In the genomic region with DNA sequence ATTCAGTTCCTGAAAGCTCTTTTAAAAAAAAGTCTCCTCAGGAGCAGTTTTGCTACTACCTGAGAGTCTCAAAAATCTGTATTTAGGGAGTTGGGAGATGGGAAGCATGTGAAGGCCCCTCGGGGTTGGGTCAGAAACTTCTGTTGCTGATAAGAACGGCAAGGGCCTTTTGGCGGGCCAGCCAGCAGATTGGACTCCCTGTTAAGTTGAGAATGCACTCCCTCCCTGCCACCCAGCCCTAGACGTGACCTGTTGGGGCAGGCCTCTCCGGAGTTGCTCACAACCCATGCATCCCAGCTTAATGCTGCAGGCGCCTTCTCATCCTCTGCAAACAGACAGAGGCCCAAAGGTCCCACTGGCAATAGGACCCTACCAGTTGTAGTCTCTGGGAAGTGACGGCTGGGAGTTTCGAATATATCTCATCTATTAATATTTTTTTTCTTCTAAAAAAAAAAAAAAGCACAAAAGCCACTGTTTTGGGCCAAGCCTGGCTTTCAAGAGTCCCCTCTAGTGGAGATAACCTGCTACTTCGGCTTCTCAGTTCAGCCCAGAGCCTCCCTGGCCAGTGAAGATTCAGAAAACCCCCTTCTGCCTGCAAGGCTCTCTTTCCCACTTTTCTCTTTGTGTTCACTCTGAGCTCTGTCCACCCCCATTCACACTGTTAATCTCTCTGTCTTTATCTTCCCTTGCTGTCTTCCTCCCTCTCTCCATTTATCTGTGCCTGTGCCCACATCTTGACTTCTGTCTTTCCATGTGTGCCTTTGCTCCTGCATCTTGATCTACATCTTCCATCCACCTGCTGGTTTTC, we compare ENCODE assay signal across 2 cellular contexts.
TF ChIP-seq lines count a peak whose summit lies in the region.

No MANE protein-coding gene starts in this region.

TF ChIP-seq in GM23338, 12 proteins besides CTCF, POLR2A, EP300 and RAD21 (continued from another document):
- TF ChIP-seq, protein P1, sequence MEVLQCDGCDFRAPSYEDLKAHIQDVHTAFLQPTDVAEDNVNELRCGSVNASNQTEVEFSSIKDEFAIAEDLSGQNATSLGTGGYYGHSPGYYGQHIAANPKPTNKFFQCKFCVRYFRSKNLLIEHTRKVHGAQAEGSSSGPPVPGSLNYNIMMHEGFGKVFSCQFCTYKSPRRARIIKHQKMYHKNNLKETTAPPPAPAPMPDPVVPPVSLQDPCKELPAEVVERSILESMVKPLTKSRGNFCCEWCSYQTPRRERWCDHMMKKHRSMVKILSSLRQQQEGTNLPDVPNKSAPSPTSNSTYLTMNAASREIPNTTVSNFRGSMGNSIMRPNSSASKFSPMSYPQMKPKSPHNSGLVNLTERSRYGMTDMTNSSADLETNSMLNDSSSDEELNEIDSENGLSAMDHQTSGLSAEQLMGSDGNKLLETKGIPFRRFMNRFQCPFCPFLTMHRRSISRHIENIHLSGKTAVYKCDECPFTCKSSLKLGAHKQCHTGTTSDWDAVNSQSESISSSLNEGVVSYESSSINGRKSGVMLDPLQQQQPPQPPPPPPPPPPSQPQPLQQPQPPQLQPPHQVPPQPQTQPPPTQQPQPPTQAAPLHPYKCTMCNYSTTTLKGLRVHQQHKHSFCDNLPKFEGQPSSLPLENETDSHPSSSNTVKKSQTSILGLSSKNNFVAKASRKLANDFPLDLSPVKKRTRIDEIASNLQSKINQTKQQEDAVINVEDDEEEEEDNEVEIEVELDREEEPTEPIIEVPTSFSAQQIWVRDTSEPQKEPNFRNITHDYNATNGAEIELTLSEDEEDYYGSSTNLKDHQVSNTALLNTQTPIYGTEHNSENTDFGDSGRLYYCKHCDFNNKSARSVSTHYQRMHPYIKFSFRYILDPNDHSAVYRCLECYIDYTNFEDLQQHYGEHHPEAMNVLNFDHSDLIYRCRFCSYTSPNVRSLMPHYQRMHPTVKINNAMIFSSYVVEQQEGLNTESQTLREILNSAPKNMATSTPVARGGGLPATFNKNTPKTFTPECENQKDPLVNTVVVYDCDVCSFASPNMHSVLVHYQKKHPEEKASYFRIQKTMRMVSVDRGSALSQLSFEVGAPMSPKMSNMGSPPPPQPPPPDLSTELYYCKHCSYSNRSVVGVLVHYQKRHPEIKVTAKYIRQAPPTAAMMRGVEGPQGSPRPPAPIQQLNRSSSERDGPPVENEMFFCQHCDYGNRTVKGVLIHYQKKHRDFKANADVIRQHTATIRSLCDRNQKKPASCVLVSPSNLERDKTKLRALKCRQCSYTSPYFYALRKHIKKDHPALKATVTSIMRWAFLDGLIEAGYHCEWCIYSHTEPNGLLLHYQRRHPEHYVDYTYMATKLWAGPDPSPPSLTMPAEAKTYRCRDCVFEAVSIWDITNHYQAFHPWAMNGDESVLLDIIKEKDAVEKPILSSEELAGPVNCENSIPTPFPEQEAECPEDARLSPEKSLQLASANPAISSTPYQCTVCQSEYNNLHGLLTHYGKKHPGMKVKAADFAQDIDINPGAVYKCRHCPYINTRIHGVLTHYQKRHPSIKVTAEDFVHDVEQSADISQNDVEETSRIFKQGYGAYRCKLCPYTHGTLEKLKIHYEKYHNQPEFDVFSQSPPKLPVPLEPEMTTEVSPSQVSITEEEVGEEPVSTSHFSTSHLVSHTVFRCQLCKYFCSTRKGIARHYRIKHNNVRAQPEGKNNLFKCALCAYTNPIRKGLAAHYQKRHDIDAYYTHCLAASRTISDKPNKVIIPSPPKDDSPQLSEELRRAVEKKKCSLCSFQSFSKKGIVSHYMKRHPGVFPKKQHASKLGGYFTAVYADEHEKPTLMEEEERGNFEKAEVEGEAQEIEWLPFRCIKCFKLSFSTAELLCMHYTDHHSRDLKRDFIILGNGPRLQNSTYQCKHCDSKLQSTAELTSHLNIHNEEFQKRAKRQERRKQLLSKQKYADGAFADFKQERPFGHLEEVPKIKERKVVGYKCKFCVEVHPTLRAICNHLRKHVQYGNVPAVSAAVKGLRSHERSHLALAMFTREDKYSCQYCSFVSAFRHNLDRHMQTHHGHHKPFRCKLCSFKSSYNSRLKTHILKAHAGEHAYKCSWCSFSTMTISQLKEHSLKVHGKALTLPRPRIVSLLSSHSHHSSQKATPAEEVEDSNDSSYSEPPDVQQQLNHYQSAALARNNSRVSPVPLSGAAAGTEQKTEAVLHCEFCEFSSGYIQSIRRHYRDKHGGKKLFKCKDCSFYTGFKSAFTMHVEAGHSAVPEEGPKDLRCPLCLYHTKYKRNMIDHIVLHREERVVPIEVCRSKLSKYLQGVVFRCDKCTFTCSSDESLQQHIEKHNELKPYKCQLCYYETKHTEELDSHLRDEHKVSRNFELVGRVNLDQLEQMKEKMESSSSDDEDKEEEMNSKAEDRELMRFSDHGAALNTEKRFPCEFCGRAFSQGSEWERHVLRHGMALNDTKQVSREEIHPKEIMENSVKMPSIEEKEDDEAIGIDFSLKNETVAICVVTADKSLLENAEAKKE (CRISPR knock-in tag; IDR thresholded peaks at IDR 0.05), result no peak
- TF ChIP-seq STAT1 (IDR thresholded peaks at IDR 0.05; ENCODE audit: unreplicated experiment) (no peak), ZNF331 (CRISPR knock-in tag; IDR thresholded peaks at IDR 0.05; ENCODE audit: low read depth) (no peak)
- TF ChIP-seq, protein P2, sequence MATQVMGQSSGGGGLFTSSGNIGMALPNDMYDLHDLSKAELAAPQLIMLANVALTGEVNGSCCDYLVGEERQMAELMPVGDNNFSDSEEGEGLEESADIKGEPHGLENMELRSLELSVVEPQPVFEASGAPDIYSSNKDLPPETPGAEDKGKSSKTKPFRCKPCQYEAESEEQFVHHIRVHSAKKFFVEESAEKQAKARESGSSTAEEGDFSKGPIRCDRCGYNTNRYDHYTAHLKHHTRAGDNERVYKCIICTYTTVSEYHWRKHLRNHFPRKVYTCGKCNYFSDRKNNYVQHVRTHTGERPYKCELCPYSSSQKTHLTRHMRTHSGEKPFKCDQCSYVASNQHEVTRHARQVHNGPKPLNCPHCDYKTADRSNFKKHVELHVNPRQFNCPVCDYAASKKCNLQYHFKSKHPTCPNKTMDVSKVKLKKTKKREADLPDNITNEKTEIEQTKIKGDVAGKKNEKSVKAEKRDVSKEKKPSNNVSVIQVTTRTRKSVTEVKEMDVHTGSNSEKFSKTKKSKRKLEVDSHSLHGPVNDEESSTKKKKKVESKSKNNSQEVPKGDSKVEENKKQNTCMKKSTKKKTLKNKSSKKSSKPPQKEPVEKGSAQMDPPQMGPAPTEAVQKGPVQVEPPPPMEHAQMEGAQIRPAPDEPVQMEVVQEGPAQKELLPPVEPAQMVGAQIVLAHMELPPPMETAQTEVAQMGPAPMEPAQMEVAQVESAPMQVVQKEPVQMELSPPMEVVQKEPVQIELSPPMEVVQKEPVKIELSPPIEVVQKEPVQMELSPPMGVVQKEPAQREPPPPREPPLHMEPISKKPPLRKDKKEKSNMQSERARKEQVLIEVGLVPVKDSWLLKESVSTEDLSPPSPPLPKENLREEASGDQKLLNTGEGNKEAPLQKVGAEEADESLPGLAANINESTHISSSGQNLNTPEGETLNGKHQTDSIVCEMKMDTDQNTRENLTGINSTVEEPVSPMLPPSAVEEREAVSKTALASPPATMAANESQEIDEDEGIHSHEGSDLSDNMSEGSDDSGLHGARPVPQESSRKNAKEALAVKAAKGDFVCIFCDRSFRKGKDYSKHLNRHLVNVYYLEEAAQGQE (IDR thresholded peaks at IDR 0.05; ENCODE audit: unreplicated experiment), result no peak
TF ChIP-seq in GM23338: peak in this region for 0.

TF ChIP-seq in liver, 16 proteins besides CTCF, POLR2A, EP300 and RAD21 (continued from another document):
- TF ChIP-seq, protein P3, sequence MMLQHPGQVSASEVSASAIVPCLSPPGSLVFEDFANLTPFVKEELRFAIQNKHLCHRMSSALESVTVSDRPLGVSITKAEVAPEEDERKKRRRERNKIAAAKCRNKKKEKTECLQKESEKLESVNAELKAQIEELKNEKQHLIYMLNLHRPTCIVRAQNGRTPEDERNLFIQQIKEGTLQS (IDR thresholded peaks at IDR 0.05), result no peak
- no peak for TF ChIP-seq GABPA (IDR thresholded peaks at IDR 0.05 in 1 of 2, conservative IDR thresholded peaks at IDR 0.05 in 1 of 2)
- no peak for TF ChIP-seq MAX (IDR thresholded peaks at IDR 0.05)
- TF ChIP-seq HNF4G (IDR thresholded peaks at IDR 0.05), result no peak
- TF ChIP-seq NR2F2 (IDR thresholded peaks at IDR 0.05), result no peak
- no peak for TF ChIP-seq HNF4A (conservative IDR thresholded peaks at IDR 0.05)
- no peak for TF ChIP-seq EGR1 (IDR thresholded peaks at IDR 0.05; ENCODE audit: low read depth in 2 of 2)
- TF ChIP-seq FOXA1 (IDR thresholded peaks at IDR 0.05), result no peak
